Comparison of ENCODE assay signal across 14 cellular contexts in the genomic region with DNA sequence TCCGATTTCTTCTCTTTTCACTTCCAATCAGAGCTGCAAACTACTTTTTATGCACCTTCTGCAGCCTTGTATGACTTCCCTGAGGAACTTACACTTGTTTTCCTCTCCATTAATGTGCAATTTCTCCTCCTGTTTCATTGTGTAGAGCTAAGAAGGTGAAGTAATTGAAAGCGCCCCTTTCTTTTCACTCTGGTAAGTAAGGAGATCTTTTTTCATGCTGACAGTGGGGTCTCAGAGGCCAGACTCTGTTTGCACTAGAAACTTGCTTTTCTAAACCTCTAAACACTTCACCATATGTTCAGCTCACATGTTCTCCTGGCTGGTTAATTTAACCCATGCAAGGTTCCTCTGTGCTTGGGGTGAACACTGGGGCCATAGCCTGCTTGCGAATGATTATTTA.
DNase-seq lines count a peak whose midpoint lies in the region; ATAC-seq and TF ChIP-seq lines count a peak whose summit lies in the region.
"Had no signal": no experiment of that assay in that cellular context is flagged by ENCODE, and none has a peak within 500 bp of the region (broad histone marks: within the 10 kb centered on the region; RNA-seq: fewer than 3 reads in every experiment).

No MANE protein-coding gene starts in this region.

- H3K27me3 Mint-ChIP-seq in brain: peaks cover 27% of the 10 kb centered on the region

- no peak for ATAC-seq in HG02870 (IDR thresholded peaks at IDR 0.05; ENCODE audit: unreplicated experiment)
- ATAC-seq: GM12878 had no signal

- no peak for TF ChIP-seq CTCF in brain (conservative IDR thresholded peaks at IDR 0.05)

- peak overlapping the region in 4 of 5 experiments; percentile 8 to 63 (median 17) for H3K27ac Mint-ChIP-seq in brain

- peak overlapping the region in 3 of 5 experiments; percentile 34 to 57 (median 45) for H3K4me3 Mint-ChIP-seq in brain

- no peaks in the 10 kb centered on the region for H3K36me3 Mint-ChIP-seq in brain

- DNase-seq in NCI-H1092 treated with DMSO at 0.1 percent for 48 hours (lab: John Stamatoyannopoulos, UW): peak; percentile 38
- DNase-seq in NCI-H1092 (lab: John Stamatoyannopoulos, UW): no peak
- DNase-seq in NCI-H446 (lab: John Stamatoyannopoulos, UW): peak; percentile 76 to 83
- DNase-seq in retina: peak; percentile 51
- DNase-seq in NOMO-1 treated with DMSO at 0.1 percent for 48 hours (lab: John Stamatoyannopoulos, UW; ENCODE audit: unreplicated experiment): no peak
- DNase-seq in medulla oblongata (ENCODE audit: extremely low spot score): no peak
- DNase-seq: 8988T, DMS53, NCI-H187 treated with DMSO at 0.1 percent for 48 hours, NCI-H345, SJCRH30 had no signal

- H3K4me1 Mint-ChIP-seq in brain: peaks cover 27% of the 10 kb centered on the region

- peaks cover 0 to 4% (median 0%) of the 10 kb centered on the region in 5 experiments for H3K9me3 Mint-ChIP-seq in brain

Comparison
In these comparisons a context has a peak if more than half of its experiments do, and no peak if none do; other contexts are left out.
1. DNase-seq: peak in NCI-H1092 treated with DMSO at 0.1 percent for 48 hours (single experiment), NCI-H446 (2 of 2) and retina (single experiment); none in NCI-H1092 (single experiment), NOMO-1 treated with DMSO at 0.1 percent for 48 hours (single experiment) and medulla oblongata (single experiment).